3 cellular contexts compared by ENCODE assay signal in genomic region chr7:150295614-150296013, GRCh38. TPM values are rescaled to one million over a fixed set of nuclear protein-coding genes. Genes with fewer than 3 reads are reported as not detected.
"Had no signal": no experiment of that assay in that cellular context is flagged by ENCODE, and none has a peak within 500 bp of the region (broad histone marks: within the 10 kb centered on the region; RNA-seq: fewer than 3 reads in every experiment).

No MANE protein-coding gene starts in this region.

RNA-seq across cellular contexts. Expression of gene LRRC61, which starts 27.5 kb away (rescaled TPM):
- total RNA-seq: myocyte had no signal

RNA-seq across cellular contexts. Expression of gene RARRES2, which starts 45.8 kb away (rescaled TPM):
- total RNA-seq: glomerular endothelial cell, natural killer cell had no signal
